ENCODE assay signal across 8 cellular contexts in genomic region chr2:238060542-238061309, GRCh38. TPM values are rescaled to one million over a fixed set of nuclear protein-coding genes. Genes with fewer than 3 reads are reported as not detected.
A peak's percentile ranks its signal among the peaks of the same experiment; 100 is the strongest.
DNase-seq lines count a peak whose midpoint lies in the region; ATAC-seq and TF ChIP-seq lines count a peak whose summit lies in the region.

SCLY (plus strand) TSS chr2:238061001; CDS start chr2:238061055, 54 bp downstream.

- H3K9me2 ChIP-seq in PC-3 (replicated peaks; ENCODE audit: low read length), result no peaks in the 10 kb centered on the region

- DNase-seq in DMS 273 treated with DMSO at 0.1 percent for 48 hours (lab: John Stamatoyannopoulos, UW) (peak; percentile 91), PC-3 (peak; percentile 97), activated T-cell treated with anti-CD3 and anti-CD28 coated beads for 48 hours (ENCODE audit: low read depth) (peak; percentile 97), epithelial cell of proximal tubule (ENCODE audit: low read depth) (peak; percentile 30)
- peak; percentile 96 for DNase-seq in stimulated activated CD8-positive, alpha-beta memory T cell treated with anti-CD3 and anti-CD28 coated beads, Interleukin-4, amount 100 ng/mL, for 48 hours

- no peak for TF ChIP-seq CTCF in PC-3 (conservative IDR thresholded peaks at IDR 0.05; ENCODE audit: low read depth, low read length)
- no peak for TF ChIP-seq CTCF in epithelial cell of proximal tubule (conservative IDR thresholded peaks at IDR 0.05; ENCODE audit: low read depth, low read length)

- ATAC-seq in GM21529 (IDR thresholded peaks at IDR 0.05; ENCODE audit: unreplicated experiment), result peak; percentile 88
- peak; percentile 96 for ATAC-seq in PC-3

- H3K4me3 ChIP-seq in PC-3 (ENCODE audit: low read length) (peak within 1 kb of the TSS; percentile 93), epithelial cell of proximal tubule (ENCODE audit: low read depth, low read length) (peak within 1 kb of the TSS; percentile 75), mucosa of rectum (ENCODE audit: low read length in 2 of 2) (peak within 1 kb of the TSS; percentile 81 to 88)

- peak; percentile 10; the same call in 1 of the 2 replicates for TF ChIP-seq EP300 in Ishikawa (IDR thresholded peaks at IDR 0.05; ENCODE audit: borderline replicate concordance)

- no peaks in the 10 kb centered on the region for H3F3A ChIP-seq in PC-3 (ENCODE audit: low read length, unreplicated experiment)

- H3K4me1 ChIP-seq in PC-3 (ENCODE audit: insufficient read depth, low read length), result peaks cover 18% of the 10 kb centered on the region; the same call in 1 of the 2 replicates
- H3K4me1 ChIP-seq in mucosa of rectum (ENCODE audit: control insufficient read depth in 2 of 2, insufficient read depth in 2 of 2, low read length in 2 of 2), result peaks cover 6 to 11% of the 10 kb centered on the region in 2 donors

- H3K36me3 ChIP-seq in PC-3 (ENCODE audit: low read depth, low read length), result peaks cover 8% of the 10 kb centered on the region; the same call in 1 of the 2 replicates
- peaks cover 0 to 2% of the 10 kb centered on the region in 2 donors for H3K36me3 ChIP-seq in mucosa of rectum (ENCODE audit: control insufficient read depth in 2 of 2, insufficient read depth in 2 of 2, low read length in 2 of 2)

- H4K20me1 ChIP-seq in PC-3 (ENCODE audit: low read length), result no peaks in the 10 kb centered on the region

- TF ChIP-seq RAD21 in Ishikawa (IDR thresholded peaks at IDR 0.05; ENCODE audit: low read depth), result no peak

- peak within 1 kb of the TSS; percentile 50 for H3K27ac ChIP-seq in PC-3 (ENCODE audit: low read length)
- H3K27ac ChIP-seq in mucosa of rectum (ENCODE audit: low read depth in 2 of 2, low read length in 2 of 2), result peak within 1 kb of the TSS; percentile 82 to 91

- H3K27me3 ChIP-seq in PC-3 (ENCODE audit: low read length) (no peaks in the 10 kb centered on the region), mucosa of rectum (ENCODE audit: control insufficient read depth in 2 of 2, insufficient read depth in 2 of 2, low read length in 2 of 2) (no peaks in the 10 kb centered on the region)

- H3K9ac ChIP-seq in PC-3 (ENCODE audit: low read length) (peak within 1 kb of the TSS; percentile 96), mucosa of rectum (ENCODE audit: low read depth in 1 of 2, low read length in 2 of 2) (peak within 1 kb of the TSS; percentile 70 to 84)

- H3K9me3 ChIP-seq in PC-3 (ENCODE audit: low read length), result no peaks in the 10 kb centered on the region
- H3K9me3 ChIP-seq in mucosa of rectum (ENCODE audit: control insufficient read depth in 2 of 2, low read length in 2 of 2), result no peaks in the 10 kb centered on the region

- H3K79me2 ChIP-seq in PC-3 (ENCODE audit: low read length), result peaks cover 25% of the 10 kb centered on the region

- peak within 1 kb of the TSS; percentile 96 for H2AFZ ChIP-seq in PC-3 (ENCODE audit: low read length)

- H3K4me2 ChIP-seq in PC-3 (ENCODE audit: low read length), result peak within 1 kb of the TSS; percentile 97

- intact Hi-C loops in PC-3 (cut with micrococcal nuclease), result loop anchor here (2.0 to 5.0 kb wide), 2 partner anchors 46 to 198 kb away; no protein-coding TSS in a partner anchor

- no TSS peak for BruUV-seq in PC-3 (replicated peaks; lab: Mats Ljungman, UMichigan)

- CTCF ChIA-PET in PC-3 (lab: Charles Lee), result no interaction called here

- POLR2A ChIA-PET in PC-3 (lab: Charles Lee; ENCODE audit: unreplicated experiment), result interaction anchor here (0.5 to 0.6 kb wide), 2 partner anchors 143 to 180 kb away, joined by 3 to 18 read pairs; partner anchors contain the start of gene ILKAP

TF ChIP-seq in Ishikawa, 13 proteins besides CTCF, POLR2A, EP300 and RAD21:
- peak; percentile 69 for TF ChIP-seq TCF12 (IDR thresholded peaks at IDR 0.05; ENCODE audit: low read depth)
- no peak for TF ChIP-seq REST (IDR thresholded peaks at IDR 0.05; ENCODE audit: low read depth)
- TF ChIP-seq ZBTB7A (IDR thresholded peaks at IDR 0.05; ENCODE audit: low read depth), result no peak
- peak; percentile 87 for TF ChIP-seq YY1 (IDR thresholded peaks at IDR 0.05; ENCODE audit: low read depth)
- TF ChIP-seq TAF1 (IDR thresholded peaks at IDR 0.05; ENCODE audit: low read depth), result peak; percentile 82
- peak; percentile 68 for TF ChIP-seq CREB1 (IDR thresholded peaks at IDR 0.05; ENCODE audit: low read depth)
- no peak for TF ChIP-seq FOXM1 (IDR thresholded peaks at IDR 0.05; ENCODE audit: borderline replicate concordance, low read depth)
- peak; percentile 25; the same call in 1 of the 2 replicates for TF ChIP-seq TEAD4 (IDR thresholded peaks at IDR 0.05)
- peak; percentile 57; the same call in 1 of the 2 replicates for TF ChIP-seq MAX (IDR thresholded peaks at IDR 0.05)
- TF ChIP-seq USF1 (IDR thresholded peaks at IDR 0.05), result peak; percentile 95
- peak; percentile 40; the same call in 1 of the 2 replicates for TF ChIP-seq EGR1 (IDR thresholded peaks at IDR 0.05)
- TF ChIP-seq CEBPB (IDR thresholded peaks at IDR 0.05), result no peak
- no peak for TF ChIP-seq NFIC (IDR thresholded peaks at IDR 0.05)

RNA-seq across cellular contexts. Expression of gene SCLY, which starts in this region (rescaled TPM):
- total RNA-seq in PC-3 (2014; rRNA removed) (19.5 and 23.1 TPM in 2 replicates), epithelial cell of proximal tubule (11.5 and 41.5 TPM in 2 replicates)

Comparison
In these comparisons a context has a peak if more than half of its experiments do, and no peak if none do; other contexts are left out.
1. Peak in every context shown above with its lines: DNase-seq, ATAC-seq, H3K4me3 ChIP-seq and H3K27ac ChIP-seq.
2. DNase-seq: peak in every context shown above with its lines; median percentile 97 in PC-3; 97 in activated T-cell treated with anti-CD3 and anti-CD28 coated beads for 48 hours; 96 in stimulated activated CD8-positive, alpha-beta memory T cell treated with anti-CD3 and anti-CD28 coated beads, Interleukin-4, amount 100 ng/mL, for 48 hours; 91 in DMS 273 treated with DMSO at 0.1 percent for 48 hours; 30 in epithelial cell of proximal tubule.